Comparison of ENCODE assay signal across 9 cellular contexts in the genomic region with DNA sequence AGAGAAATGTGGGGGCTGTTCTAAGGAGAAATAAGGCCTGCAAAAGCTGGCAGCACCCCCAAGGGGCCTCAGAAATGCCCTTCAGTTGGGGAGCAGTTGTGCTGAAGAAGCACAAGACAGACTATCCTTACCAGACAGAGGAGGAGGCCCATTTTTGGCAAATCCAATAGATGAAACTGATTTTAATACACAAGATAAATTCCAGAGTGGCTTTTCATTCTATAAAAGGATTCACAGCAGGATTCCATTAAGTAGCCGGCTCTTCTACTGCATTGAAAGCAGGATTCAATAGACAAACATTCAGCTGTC. TPM values are rescaled to one million over a fixed set of nuclear protein-coding genes. Genes with fewer than 3 reads are reported as not detected.
DNase-seq lines count a peak whose midpoint lies in the region; ATAC-seq, FAIRE-seq and TF ChIP-seq lines count a peak whose summit lies in the region.
"Had no signal": no experiment of that assay in that cellular context is flagged by ENCODE, and none has a peak within 500 bp of the region (broad histone marks: within the 10 kb centered on the region; RNA-seq: fewer than 3 reads in every experiment).

No MANE protein-coding gene starts in this region.

- dilution Hi-C loops in endothelial cell of umbilical vein (cut with MboI; ENCODE audit: extremely low pct_ligation_motif_present, low sequenced_read_pairs), result no loop called here

- POLR2A ChIA-PET in endothelial cell of umbilical vein (lab: Charles Lee), result no interaction called here

- no peak for TF ChIP-seq POLR2A in endothelial cell of umbilical vein (IDR thresholded peaks at IDR 0.05; ENCODE audit: low read depth, low read length)

- CTCF ChIA-PET in endothelial cell of umbilical vein (lab: Charles Lee), result interaction anchor here (0.7 to 2.6 kb wide), 4 partner anchors 9 to 75 kb away, joined by 3 to 8 read pairs (median 4); no protein-coding TSS in a partner anchor

- intact Hi-C loops in endothelial cell of umbilical vein (cut with micrococcal nuclease), result no loop called here

- no peak overlapping the region for H3K9ac ChIP-seq in endothelial cell of umbilical vein (replicated peaks; ENCODE audit: extremely low read depth, insufficient read depth, low read length)

- no peak for TF ChIP-seq CTCF in endothelial cell of umbilical vein (IDR thresholded peaks at IDR 0.05; ENCODE audit: extremely low read depth in 1 of 2, insufficient read depth in 1 of 2, low read depth in 1 of 2, low read length in 2 of 2)

- peak; percentile 76 for DNase-seq in NCI-H2107 treated with DMSO at 0.1 percent for 48 hours (lab: John Stamatoyannopoulos, UW; ENCODE audit: unreplicated experiment)
- DNase-seq in endothelial cell of umbilical vein (ENCODE audit: low read depth, low spot score), result no peak
- DNase-seq in NCI-H1694 treated with DMSO at 0.1 percent for 48 hours (lab: John Stamatoyannopoulos, UW), result no peak
- no peak for DNase-seq in GF-D8 (lab: John Stamatoyannopoulos, UW)
- DNase-seq: occipital lobe had no signal

- no peak for ATAC-seq in GM18520 (IDR thresholded peaks at IDR 0.05; ENCODE audit: unreplicated experiment)

- H4K20me1 ChIP-seq in endothelial cell of umbilical vein (replicated peaks; ENCODE audit: control insufficient read depth, extremely low read depth, insufficient read depth, low read length), result no peaks in the 10 kb centered on the region

- no peaks in the 10 kb centered on the region for H3K9me3 ChIP-seq in endothelial cell of umbilical vein (replicated peaks; ENCODE audit: control insufficient read depth, insufficient read depth, low read length)

- H3K79me2 ChIP-seq in endothelial cell of umbilical vein (ENCODE audit: control insufficient read depth, insufficient read depth, low read length), result peaks cover 15% of the 10 kb centered on the region

- no peaks in the 10 kb centered on the region for H3K36me3 ChIP-seq in endothelial cell of umbilical vein (ENCODE audit: control insufficient read depth in 2 of 2, extremely low read depth in 1 of 2, insufficient read depth in 2 of 2, low read length in 2 of 2)

- no peaks in the 10 kb centered on the region for H3K27me3 ChIP-seq in endothelial cell of umbilical vein (ENCODE audit: control insufficient read depth in 2 of 2, insufficient read depth in 2 of 2, low read length in 2 of 2)

- no peak overlapping the region for H2AFZ ChIP-seq in endothelial cell of umbilical vein (ENCODE audit: low read depth, low read length)

- H3K9me1 ChIP-seq in endothelial cell of umbilical vein (replicated peaks; ENCODE audit: control insufficient read depth, extremely low read depth, insufficient read depth, low read length), result no peaks in the 10 kb centered on the region

- TSS peak; percentile 79 for BruUV-seq in endothelial cell of umbilical vein (replicated peaks; lab: Mats Ljungman, UMichigan)

- peaks cover 28% of the 10 kb centered on the region for H3K4me1 ChIP-seq in endothelial cell of umbilical vein (ENCODE audit: control insufficient read depth, extremely low read depth, insufficient read depth, low read length)

- H3K4me3 ChIP-seq in GM08714 (ENCODE audit: low read length), result peak overlapping the region; percentile 38; the same call in 1 of the 2 replicates
- no peak overlapping the region for H3K4me3 ChIP-seq in endothelial cell of umbilical vein (replicated peaks in 1 of 3; ENCODE audit: insufficient read depth in 1 of 3, low read depth in 1 of 3, low read length in 3 of 3)
- no peak overlapping the region for H3K4me3 ChIP-seq in skin epidermis

- FAIRE-seq in endothelial cell of umbilical vein (lab: Jason Lieb, UNC), result no peak
- FAIRE-seq: RCC 7860 had no signal

- peak overlapping the region; percentile 3 for H3K4me2 ChIP-seq in endothelial cell of umbilical vein (ENCODE audit: insufficient read depth, low read length)

- peak overlapping the region; percentile 78 for H3K27ac ChIP-seq in endothelial cell of umbilical vein (ENCODE audit: insufficient read depth, low read depth, low read length)
- H3K27ac ChIP-seq in skin epidermis, result peak overlapping the region in 20 of 21 experiments; percentile 60 to 90 (median 83)

TF ChIP-seq in endothelial cell of umbilical vein, 7 proteins besides CTCF, POLR2A, EP300 and RAD21:
- TF ChIP-seq MYC (IDR thresholded peaks at IDR 0.05; ENCODE audit: low read depth, low read length) (no peak), FOS (IDR thresholded peaks at IDR 0.05; ENCODE audit: borderline replicate concordance, insufficient read depth, low read length) (no peak), MAX (IDR thresholded peaks at IDR 0.05; ENCODE audit: insufficient read depth, insufficient read length) (no peak), GATA2 (IDR thresholded peaks at IDR 0.05; ENCODE audit: insufficient read depth, insufficient read length, low read depth, low read length) (no peak), EZH2 (IDR thresholded peaks at IDR 0.05; ENCODE audit: borderline replicate concordance, low read depth, low read length, severe bottlenecking) (no peak), POLR2AphosphoS5 (IDR thresholded peaks at IDR 0.05; ENCODE audit: insufficient read depth, low read depth, low read length) (no peak), JUN (IDR thresholded peaks at IDR 0.05; ENCODE audit: borderline replicate concordance, insufficient read depth, insufficient read length, low read depth) (no peak)
TF ChIP-seq in endothelial cell of umbilical vein: peak in this region for 0.

RNA-seq across cellular contexts. Expression of gene SEPTIN6, which starts 8.1 kb away (rescaled TPM):
- 22.2 and 31.8 TPM in 2 replicates for total RNA-seq in endothelial cell of umbilical vein
- 15.8 and 23.1 TPM in 2 replicates for polyA plus RNA-seq in endothelial cell of umbilical vein
- polyA plus RNA-seq in endothelial cell of umbilical vein (2011; cell fraction: cytosol; rRNA removed), result 23.1 and 24.3 TPM in 2 replicates
- 13.8 and 18.5 TPM in 2 replicates for polyA plus RNA-seq in endothelial cell of umbilical vein (2011; cell fraction: nucleus; rRNA removed)
- polyA plus RNA-seq in endothelial cell of umbilical vein (2012), result 21.5 and 23.4 TPM in 2 replicates
- polyA minus RNA-seq in endothelial cell of umbilical vein, result 44.5 and 51.3 TPM in 2 replicates
- 22.1 TPM for polyA minus RNA-seq in endothelial cell of umbilical vein (2011; cell fraction: cytosol; rRNA and poly(A)+ RNA removed)
- 9.2 and 11.5 TPM in 2 replicates for polyA minus RNA-seq in endothelial cell of umbilical vein (2011; cell fraction: nucleus; rRNA and poly(A)+ RNA removed)
